ENCODE assay signal across 8 cellular contexts in the genomic region with DNA sequence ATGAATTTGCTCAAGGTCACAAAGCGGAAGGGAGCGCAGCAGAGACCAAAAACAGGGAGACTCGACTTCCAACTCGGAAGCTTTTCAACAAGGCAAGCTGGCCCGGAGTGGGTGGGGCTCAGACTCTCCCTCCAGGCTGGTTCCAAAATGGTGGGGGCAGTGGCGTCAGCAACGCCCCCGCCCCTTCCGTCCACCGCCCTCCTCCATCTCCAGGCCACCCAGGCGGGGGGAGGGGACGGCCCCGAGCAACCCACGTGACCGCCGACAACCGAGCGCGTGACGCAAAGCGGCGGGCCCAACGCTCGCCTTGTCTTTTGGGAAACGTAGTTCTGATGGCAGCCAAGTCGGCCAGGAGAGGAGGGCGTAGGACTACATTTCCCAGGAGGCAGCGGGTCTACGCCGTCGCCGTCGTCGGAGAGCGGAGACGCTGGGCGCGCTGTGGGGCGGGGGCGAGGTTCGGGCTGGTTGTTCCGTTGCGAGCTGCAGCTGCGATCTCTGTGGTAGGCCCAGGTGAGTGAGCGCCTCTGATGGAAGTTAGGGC. TPM values are rescaled to one million over a fixed set of nuclear protein-coding genes. Genes with fewer than 3 reads are reported as not detected.
A peak's percentile ranks its signal among the peaks of the same experiment; 100 is the strongest.
DNase-seq lines count a peak whose midpoint lies in the region; ATAC-seq and TF ChIP-seq lines count a peak whose summit lies in the region.

A gene with protein sequence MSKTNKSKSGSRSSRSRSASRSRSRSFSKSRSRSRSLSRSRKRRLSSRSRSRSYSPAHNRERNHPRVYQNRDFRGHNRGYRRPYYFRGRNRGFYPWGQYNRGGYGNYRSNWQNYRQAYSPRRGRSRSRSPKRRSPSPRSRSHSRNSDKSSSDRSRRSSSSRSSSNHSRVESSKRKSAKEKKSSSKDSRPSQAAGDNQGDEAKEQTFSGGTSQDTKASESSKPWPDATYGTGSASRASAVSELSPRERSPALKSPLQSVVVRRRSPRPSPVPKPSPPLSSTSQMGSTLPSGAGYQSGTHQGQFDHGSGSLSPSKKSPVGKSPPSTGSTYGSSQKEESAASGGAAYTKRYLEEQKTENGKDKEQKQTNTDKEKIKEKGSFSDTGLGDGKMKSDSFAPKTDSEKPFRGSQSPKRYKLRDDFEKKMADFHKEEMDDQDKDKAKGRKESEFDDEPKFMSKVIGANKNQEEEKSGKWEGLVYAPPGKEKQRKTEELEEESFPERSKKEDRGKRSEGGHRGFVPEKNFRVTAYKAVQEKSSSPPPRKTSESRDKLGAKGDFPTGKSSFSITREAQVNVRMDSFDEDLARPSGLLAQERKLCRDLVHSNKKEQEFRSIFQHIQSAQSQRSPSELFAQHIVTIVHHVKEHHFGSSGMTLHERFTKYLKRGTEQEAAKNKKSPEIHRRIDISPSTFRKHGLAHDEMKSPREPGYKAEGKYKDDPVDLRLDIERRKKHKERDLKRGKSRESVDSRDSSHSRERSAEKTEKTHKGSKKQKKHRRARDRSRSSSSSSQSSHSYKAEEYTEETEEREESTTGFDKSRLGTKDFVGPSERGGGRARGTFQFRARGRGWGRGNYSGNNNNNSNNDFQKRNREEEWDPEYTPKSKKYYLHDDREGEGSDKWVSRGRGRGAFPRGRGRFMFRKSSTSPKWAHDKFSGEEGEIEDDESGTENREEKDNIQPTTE (plus strand): TSS at position 448 of the 541 bp plus-strand sequence. CDS start 58,121 bp downstream, outside the sequence.

- WGBS in HUES64: under 1% methylated on average over 45 of the region's 45 CpGs
- 1% methylated on average over 35 to 37 of the region's 45 CpGs for WGBS in mesodermal cell (ENCODE audit: insufficient coverage in 2 of 2), 2 experiments

- BruUV-seq in Calu3 (replicated peaks; lab: Mats Ljungman, UMichigan): no TSS peak

- no peaks in the 10 kb centered on the region for H3K9me3 Mint-ChIP-seq in Calu3 (ENCODE audit: low read depth, unreplicated experiment)

- H3K4me3 ChIP-seq in HUES64 (ENCODE audit: low read length) (peak within 1 kb of the TSS; percentile 87), OCI-LY1 (ENCODE audit: low read depth, low read length, poor library complexity, severe bottlenecking) (peak within 1 kb of the TSS; percentile 81), mesodermal cell (ENCODE audit: extremely low read depth, insufficient read depth, low read length, poor library complexity, severe bottlenecking) (peak within 1 kb of the TSS; percentile 94)

- intact Hi-C loops in Calu3 (cut with micrococcal nuclease; ENCODE audit: unreplicated experiment): loop anchor here (2.0 to 10.0 kb wide), 2 partner anchors 23 to 61 kb away; no protein-coding TSS in a partner anchor

- H3K4me3 Mint-ChIP-seq in Calu3 (ENCODE audit: low read depth, unreplicated experiment): peak within 1 kb of the TSS; percentile 96

- peak within 1 kb of the TSS; percentile 82 for H3K4me2 ChIP-seq in OCI-LY1 (ENCODE audit: low read length)

- H3K36me3 Mint-ChIP-seq in Calu3 (ENCODE audit: insufficient read depth, unreplicated experiment): peaks cover 57% of the 10 kb centered on the region

- H4K20me1 ChIP-seq in OCI-LY1 (ENCODE audit: insufficient read depth, low read length): 0 out of 2 replicates have a peak, but pooled peaks cover 4% of the 10 kb centered on the region

- H3K9ac ChIP-seq in HUES64 (ENCODE audit: low read depth, low read length) (peak within 1 kb of the TSS; percentile 93), OCI-LY1 (ENCODE audit: low read length) (peak within 1 kb of the TSS; percentile 85)

- H3K4me1 Mint-ChIP-seq in Calu3 (ENCODE audit: low read depth, unreplicated experiment): peaks cover 21% of the 10 kb centered on the region

- in situ Hi-C loops in endometrial microvascular endothelial cells (cut with HindIII; ENCODE audit: inconsistent ontology term, low pct_unique_long_range_greater_than_20kb, low sequenced_read_pairs): no loop called here

- peaks cover 45% of the 10 kb centered on the region for H3K79me2 ChIP-seq in OCI-LY1 (ENCODE audit: insufficient read depth, low read length)

- ATAC-seq in GM21447 (IDR thresholded peaks at IDR 0.05; ENCODE audit: unreplicated experiment): peak; percentile 89

- H3K27me3 Mint-ChIP-seq in Calu3 (ENCODE audit: unreplicated experiment): no peaks in the 10 kb centered on the region

- H3K36me3 ChIP-seq in HUES64 (ENCODE audit: insufficient read depth, low read length) (peaks cover 27% of the 10 kb centered on the region), OCI-LY1 (ENCODE audit: insufficient read depth, low read length) (peaks cover 36% of the 10 kb centered on the region), mesodermal cell (ENCODE audit: control insufficient read depth, insufficient read depth, low read length) (peaks cover 38% of the 10 kb centered on the region)

- H3K27me3 ChIP-seq in HUES64 (ENCODE audit: insufficient read depth, low read length): no peaks in the 10 kb centered on the region
- H3K27me3 ChIP-seq in OCI-LY1 (ENCODE audit: insufficient read depth, low read length): no peaks in the 10 kb centered on the region

- H2AFZ ChIP-seq in OCI-LY1 (ENCODE audit: low read length): peak within 1 kb of the TSS; percentile 48; the same call in 1 of the 2 replicates

- no peaks in the 10 kb centered on the region for H3K9me2 ChIP-seq in OCI-LY1 (ENCODE audit: low read depth, low read length)

- H3F3A ChIP-seq in OCI-LY1 (ENCODE audit: insufficient read depth, low read length): no peaks in the 10 kb centered on the region

- DNase-seq in Calu3: peak; percentile 100
- peak; percentile 99 for DNase-seq in activated CD8-positive, alpha-beta memory T cell treated with anti-CD3 and anti-CD28 coated beads, Interleukin-2, amount 50 U/mL, for 4 hours
- DNase-seq in stimulated activated CD8-positive, alpha-beta memory T cell treated with anti-CD3 and anti-CD28 coated beads, Interleukin-15, amount 100 ng/mL, for 4 hours (ENCODE audit: low read depth in 2 of 2): peak; percentile 99

- CTCF ChIA-PET in Calu3 (lab: Charles Lee): interaction anchor here (1.2 to 1.7 kb wide), 5 partner anchors 24 to 75 kb away, joined by 3 to 8 read pairs (median 4); a partner anchor contains a TSS

- H3K27ac ChIP-seq in HUES64 (ENCODE audit: low read depth, low read length) (peak within 1 kb of the TSS; percentile 95), OCI-LY1 (ENCODE audit: low read depth, low read length, poor library complexity, severe bottlenecking) (peak within 1 kb of the TSS; percentile 93), mesodermal cell (ENCODE audit: low read depth, low read length, severe bottlenecking) (peak within 1 kb of the TSS; percentile 96)

- H3K27ac Mint-ChIP-seq in Calu3 (ENCODE audit: unreplicated experiment): peak within 1 kb of the TSS; percentile 96

- H3K9me3 ChIP-seq in HUES64 (ENCODE audit: insufficient read depth, low read depth, low read length) (no peaks in the 10 kb centered on the region), OCI-LY1 (ENCODE audit: low read length) (no peaks in the 10 kb centered on the region), mesodermal cell (ENCODE audit: control insufficient read depth, low read length) (no peaks in the 10 kb centered on the region)

- no peak for TF ChIP-seq CTCF in Calu3 (IDR thresholded peaks at IDR 0.05; ENCODE audit: unreplicated experiment)
- TF ChIP-seq CTCF in OCI-LY1 (IDR thresholded peaks at IDR 0.05; ENCODE audit: low read length): no peak

- H3K4me1 ChIP-seq in HUES64 (ENCODE audit: insufficient read depth, low read length) (peaks cover 14% of the 10 kb centered on the region; the same call in 1 of the 2 replicates), OCI-LY1 (ENCODE audit: insufficient read depth, low read length, severe bottlenecking) (peaks cover 31% of the 10 kb centered on the region), mesodermal cell (ENCODE audit: control insufficient read depth, insufficient read depth, low read length, poor library complexity, severe bottlenecking) (peaks cover 15% of the 10 kb centered on the region)

RNA-seq across cellular contexts. Expression of the gene that starts here (rescaled TPM):
- total RNA-seq in Calu3 (2022) (97.5 and 99.4 TPM in 2 replicates), endometrial microvascular endothelial cells (ENCODE audit: inconsistent ontology term) (124 TPM)
- 109 TPM for polyA plus RNA-seq in HUES64 (2013, experiment 1 of 2)
- 109 TPM for polyA plus RNA-seq in HUES64 (2013, experiment 2 of 2)
- 85.5 TPM for polyA plus RNA-seq in mesodermal cell (2013, experiment 1 of 2)
- 84.7 TPM for polyA plus RNA-seq in mesodermal cell (2013, experiment 2 of 2)

Comparison
In these comparisons a context has a peak if more than half of its experiments do, and no peak if none do; other contexts are left out.
1. Peak in every context shown above with its lines: DNase-seq, ATAC-seq, H3K4me3 ChIP-seq and H3K27ac ChIP-seq.